In the genomic region with DNA sequence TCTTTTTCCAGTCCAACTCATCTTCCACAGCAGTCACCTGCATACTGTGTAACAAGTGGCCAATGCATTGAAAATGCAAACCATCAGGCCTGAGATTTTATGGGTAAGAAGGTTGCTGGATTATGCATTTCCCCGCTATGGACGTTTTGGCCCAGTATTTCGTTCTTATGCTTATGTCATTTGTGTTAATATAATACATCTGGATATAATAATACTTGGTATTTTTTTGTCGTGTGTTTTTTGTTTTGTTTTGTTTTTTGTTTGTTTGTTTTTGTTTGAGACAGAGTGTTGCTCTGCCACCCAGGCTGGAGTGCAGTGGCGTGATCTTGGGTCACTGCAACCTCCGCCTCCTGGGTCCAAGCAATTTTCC, we compare ENCODE assay signal across 15 cellular contexts.
A peak's percentile ranks its signal among the peaks of the same experiment; 100 is the strongest.
DNase-seq lines count a peak whose midpoint lies in the region; ATAC-seq and FAIRE-seq lines count a peak whose summit lies in the region.
"Had no signal": no experiment of that assay in that cellular context is flagged by ENCODE, and none has a peak within 500 bp of the region (broad histone marks: within the 10 kb centered on the region; RNA-seq: fewer than 3 reads in every experiment).

No MANE protein-coding gene starts in this region.

- intact Hi-C loops in CD4-positive, alpha-beta memory T cell (cut with micrococcal nuclease), result loop anchor here (1.0 to 5.0 kb wide), 3 partner anchors 33 to 328 kb away; a partner anchor contains a TSS

- peak overlapping the region; percentile 77 to 94 (median 91) for H3K27ac Mint-ChIP-seq in CD4-positive, alpha-beta memory T cell
- peak overlapping the region; percentile 98 for H3K27ac Mint-ChIP-seq in activated naive CD8-positive, alpha-beta T cell treated with anti-CD3 and anti-CD28 coated beads for 36 hours
- peak overlapping the region; percentile 87 for H3K27ac Mint-ChIP-seq in memory B cell
- H3K27ac Mint-ChIP-seq: nephron had no signal

- FAIRE-seq in HTR-8/SVneo (lab: Jason Lieb, UNC), result no peak
- FAIRE-seq: astrocyte, G401.6 had no signal

- no peaks in the 10 kb centered on the region for H3K36me3 ChIP-seq in CD4-positive, alpha-beta memory T cell (ENCODE audit: insufficient read depth, low read length)
- no peaks in the 10 kb centered on the region for H3K36me3 ChIP-seq in KOPT-K1 (ENCODE audit: insufficient read depth, low read length)
- H3K36me3 ChIP-seq: left lung, upper lobe of right lung had no signal

- no peak for DNase-seq in CD4-positive, alpha-beta memory T cell
- DNase-seq in activated naive CD8-positive, alpha-beta T cell treated with anti-CD3 and anti-CD28 coated beads for 36 hours, result no peak
- DNase-seq in memory B cell (ENCODE audit: low spot score in 2 of 2) (no peak), HTR-8/SVneo (ENCODE audit: insufficient read length, low spot score) (no peak), foreskin melanocyte (no peak), SKM-1 treated with dmso at 0.1 percent for 144 hours (lab: John Stamatoyannopoulos, UW; ENCODE audit: unreplicated experiment) (no peak)
- DNase-seq: left lung, NCI-H1092 treated with DMSO at 0.1 percent for 48 hours had no signal

- H3K27me3 Mint-ChIP-seq in CD4-positive, alpha-beta memory T cell, result no peaks in the 10 kb centered on the region
- H3K27me3 Mint-ChIP-seq in activated naive CD8-positive, alpha-beta T cell treated with anti-CD3 and anti-CD28 coated beads for 36 hours, result no peaks in the 10 kb centered on the region
- no peaks in the 10 kb centered on the region for H3K27me3 Mint-ChIP-seq in memory B cell

- no peaks in the 10 kb centered on the region for H3K9me3 ChIP-seq in CD4-positive, alpha-beta memory T cell (ENCODE audit: control insufficient read depth in 1 of 2, low read length in 2 of 2)
- H3K9me3 ChIP-seq in KOPT-K1 (ENCODE audit: insufficient read depth, low read length, poor library complexity, severe bottlenecking), result no peaks in the 10 kb centered on the region
- H3K9me3 ChIP-seq: left lung, upper lobe of right lung had no signal

- no peaks in the 10 kb centered on the region for H3K27me3 ChIP-seq in CD4-positive, alpha-beta memory T cell (ENCODE audit: insufficient read depth, low read length)
- H3K27me3 ChIP-seq: left lung, upper lobe of right lung had no signal

- no peaks in the 10 kb centered on the region for H3K36me3 Mint-ChIP-seq in CD4-positive, alpha-beta memory T cell
- H3K36me3 Mint-ChIP-seq in activated naive CD8-positive, alpha-beta T cell treated with anti-CD3 and anti-CD28 coated beads for 36 hours, result peaks cover 11% of the 10 kb centered on the region
- peaks cover 2% of the 10 kb centered on the region for H3K36me3 Mint-ChIP-seq in memory B cell

- peaks cover 79% of the 10 kb centered on the region for H3K4me1 ChIP-seq in CD4-positive, alpha-beta memory T cell (ENCODE audit: insufficient read depth, low read length)

- POLR2A ChIA-PET in CD4-positive, alpha-beta memory T cell (lab: Charles Lee; ENCODE audit: partially characterized antibody), result interaction anchor here (1.0 to 5.1 kb wide), 5 partner anchors 10 to 117 kb away, joined by 3 to 130 read pairs (median 12); a partner anchor contains a TSS

- peaks cover 46 to 76% (median 61%) of the 10 kb centered on the region in 4 donors for H3K4me1 Mint-ChIP-seq in CD4-positive, alpha-beta memory T cell
- H3K4me1 Mint-ChIP-seq in activated naive CD8-positive, alpha-beta T cell treated with anti-CD3 and anti-CD28 coated beads for 36 hours, result peaks cover 86% of the 10 kb centered on the region
- peaks cover 49% of the 10 kb centered on the region for H3K4me1 Mint-ChIP-seq in memory B cell
- H3K4me1 Mint-ChIP-seq: nephron had no signal

- H3K4me3 ChIP-seq in CD4-positive, alpha-beta memory T cell (ENCODE audit: low read length in 2 of 2), result peak overlapping the region in 1 of 2 donors; percentile 54
- H3K4me3 ChIP-seq: left lung, SK-N-MC, upper lobe of right lung had no signal

- no peak for ATAC-seq in memory B cell (ENCODE audit: low read depth)
- ATAC-seq in HG03469 (IDR thresholded peaks at IDR 0.05; ENCODE audit: unreplicated experiment), result no peak

- CTCF ChIA-PET in CD4-positive, alpha-beta memory T cell (lab: Charles Lee; ENCODE audit: partially characterized antibody), result interaction anchor here (0.6 to 12.1 kb wide), 6 partner anchors 9 to 154 kb away, joined by 3 to 125 read pairs (median 4); a partner anchor contains a TSS

- peak overlapping the region; percentile 64 for H3K27ac ChIP-seq in CD4-positive, alpha-beta memory T cell (ENCODE audit: low read depth, low read length)
- peak overlapping the region; percentile 34 for H3K27ac ChIP-seq in KOPT-K1 (ENCODE audit: low read depth, low read length, poor library complexity, severe bottlenecking)
- H3K27ac ChIP-seq: SK-N-MC had no signal

- H3K4me3 Mint-ChIP-seq in CD4-positive, alpha-beta memory T cell, result peak overlapping the region; percentile 63 to 88 (median 78)
- H3K4me3 Mint-ChIP-seq in activated naive CD8-positive, alpha-beta T cell treated with anti-CD3 and anti-CD28 coated beads for 36 hours, result no peak overlapping the region
- peak overlapping the region; percentile 79 for H3K4me3 Mint-ChIP-seq in memory B cell
- H3K4me3 Mint-ChIP-seq: nephron had no signal

- H3K9me3 Mint-ChIP-seq in CD4-positive, alpha-beta memory T cell, result no peaks in the 10 kb centered on the region
- H3K9me3 Mint-ChIP-seq in activated naive CD8-positive, alpha-beta T cell treated with anti-CD3 and anti-CD28 coated beads for 36 hours, result peaks cover 5% of the 10 kb centered on the region
- peaks cover 3% of the 10 kb centered on the region for H3K9me3 Mint-ChIP-seq in memory B cell
- H3K9me3 Mint-ChIP-seq: nephron had no signal
